9 cellular contexts compared by ENCODE assay signal in genomic region chr15:59349715-59350420, GRCh38. TPM values are rescaled to one million over a fixed set of nuclear protein-coding genes. Genes with fewer than 3 reads are reported as not detected.
DNase-seq lines count a peak whose midpoint lies in the region; ATAC-seq and TF ChIP-seq lines count a peak whose summit lies in the region.
"Had no signal": no experiment of that assay in that cellular context is flagged by ENCODE, and none has a peak within 500 bp of the region (broad histone marks: within the 10 kb centered on the region; RNA-seq: fewer than 3 reads in every experiment).

No MANE protein-coding gene starts in this region.

- no peaks in the 10 kb centered on the region for H3K4me1 ChIP-seq in colonic mucosa
- peaks cover 0 to 26% of the 10 kb centered on the region in 2 donors for H3K4me1 ChIP-seq in muscle layer of duodenum (ENCODE audit: control insufficient read depth in 1 of 2, insufficient read depth in 2 of 2, low read length in 2 of 2)
- H3K4me1 ChIP-seq in effector memory CD4-positive, alpha-beta T cell (ENCODE audit: control insufficient read depth, insufficient read depth, low read length, poor library complexity, severe bottlenecking), result no peaks in the 10 kb centered on the region

- no peak for TF ChIP-seq CTCF in GM13976 (IDR thresholded peaks at IDR 0.05; ENCODE audit: borderline replicate concordance, control extremely low read depth, extremely low read depth, insufficient read depth, missing control alignments)
- TF ChIP-seq CTCF in colonic mucosa (IDR thresholded peaks at IDR 0.05), result no peak

- ATAC-seq in GM21526 (IDR thresholded peaks at IDR 0.05; ENCODE audit: low FRiP score, unreplicated experiment) (no peak), HG02970 (IDR thresholded peaks at IDR 0.05; ENCODE audit: low FRiP score, unreplicated experiment) (no peak)

- in situ Hi-C loops in GM13976 (cut with MboI; ENCODE audit: low sequenced_read_pairs, unreplicated experiment), result no loop called here

- H3K36me3 ChIP-seq in colonic mucosa (no peaks in the 10 kb centered on the region), muscle layer of duodenum (ENCODE audit: control insufficient read depth in 1 of 2, insufficient read depth in 2 of 2, low read length in 2 of 2) (no peaks in the 10 kb centered on the region)
- no peaks in the 10 kb centered on the region for H3K36me3 ChIP-seq in effector memory CD4-positive, alpha-beta T cell (ENCODE audit: control insufficient read depth, insufficient read depth, low read length)
- H3K36me3 ChIP-seq: Peyer's patch had no signal

- no peak overlapping the region for H3K9ac ChIP-seq in colonic mucosa (ENCODE audit: low read depth in 2 of 2, low read length in 2 of 2)

- DNase-seq in GM13976 (ENCODE audit: low spot score) (peak; percentile 45), NCI-H226 (peak; percentile 98), colonic mucosa (no peak), T-helper 9 cell (no peak)
- no peak for DNase-seq in effector memory CD4-positive, alpha-beta T cell

- intact Hi-C loops in colonic mucosa (cut with DNase I), result no loop called here

- H3K9me3 ChIP-seq in colonic mucosa (no peaks in the 10 kb centered on the region), muscle layer of duodenum (ENCODE audit: control insufficient read depth in 1 of 2, low read length in 2 of 2) (no peaks in the 10 kb centered on the region)
- no peaks in the 10 kb centered on the region for H3K9me3 ChIP-seq in effector memory CD4-positive, alpha-beta T cell (ENCODE audit: control insufficient read depth, low read length)
- H3K9me3 ChIP-seq: Peyer's patch had no signal

- H3K4me3 ChIP-seq in colonic mucosa (no peak overlapping the region), muscle layer of duodenum (ENCODE audit: low read depth in 1 of 2, low read length in 2 of 2) (no peak overlapping the region)
- H3K4me3 ChIP-seq in effector memory CD4-positive, alpha-beta T cell (ENCODE audit: insufficient read depth, low read depth, low read length, poor library complexity, severe bottlenecking), result no peak overlapping the region
- H3K4me3 ChIP-seq: Peyer's patch had no signal

- no peaks in the 10 kb centered on the region for H3K27me3 ChIP-seq in colonic mucosa
- no peaks in the 10 kb centered on the region for H3K27me3 ChIP-seq in muscle layer of duodenum (ENCODE audit: low read depth, low read length)
- H3K27me3 ChIP-seq in effector memory CD4-positive, alpha-beta T cell (replicated peaks; ENCODE audit: control insufficient read depth, insufficient read depth, low read length, poor library complexity, severe bottlenecking), result no peaks in the 10 kb centered on the region
- H3K27me3 ChIP-seq: Peyer's patch had no signal

- H3K27ac ChIP-seq in colonic mucosa (peak overlapping the region; percentile 46), muscle layer of duodenum (ENCODE audit: low read length) (peak overlapping the region; percentile 32)
- H3K27ac ChIP-seq in effector memory CD4-positive, alpha-beta T cell (ENCODE audit: insufficient read depth, low read length, poor library complexity, severe bottlenecking), result no peak overlapping the region

RNA-seq across cellular contexts. Expression of gene MYO1E, which starts 22.8 kb away (rescaled TPM):
- 100 to 1,000 TPM; 252 to 329 TPM for total RNA-seq in colonic mucosa

Comparison
In these comparisons a context has a peak if more than half of its experiments do, and no peak if none do; other contexts are left out.
1. DNase-seq: peak in GM13976 (single experiment) and NCI-H226 (single experiment); none in colonic mucosa (single experiment), effector memory CD4-positive, alpha-beta T cell (0 of 3) and T-helper 9 cell (single experiment).